ENCODE assay signal across 19 cellular contexts in genomic region chr5:137738947-137739346, GRCh38.
"Had no signal": no experiment of that assay in that cellular context is flagged by ENCODE, and none has a peak within 500 bp of the region (broad histone marks: within the 10 kb centered on the region; RNA-seq: fewer than 3 reads in every experiment).

No MANE protein-coding gene starts in this region.

- H3K27ac ChIP-seq: pancreas, psoas muscle, uterus had no signal

- H3K4me3 Mint-ChIP-seq: activated T-helper 1 cell treated with anti-CD3 and anti-CD28 coated beads, Interleukin-12 subunit alpha, Interleukin-12 subunit beta, Interleukin-2, Interleukin-4 antibody, amounts not matched to agents 30 ng/mL and 10 ng/mL and 1 ng/mL, durations not matched to agents 14 hours and 24 hours and 36 hours; brain; natural killer cell treated with Interleukin-12 subunit alpha and Interleukin-12 subunit beta and Interleukin-15 and Interleukin-18, amount 100 ng/mL, for 72 hours; T-helper 1 cell treated with Interleukin-12 subunit alpha and Interleukin-12 subunit beta and Interleukin-4 antibody, amounts not matched to agents 30 μg/mL and 1 μg/mL, for 36 hours had no signal

- DNase-seq: activated CD4-positive, alpha-beta T cell treated with anti-CD3 and anti-CD28 coated beads for 4 hours; activated CD4-positive, alpha-beta T cell treated with anti-CD3 and anti-CD28 coated beads, Interleukin-2, amount 50 U/mL, for 48 hours; activated CD4-positive, CD25-positive, alpha-beta regulatory T cell; activated gamma-delta T cell treated with Interleukin-2 at 50 U/mL for 16 hours; heart left ventricle; left ventricle myocardium superior; mammary epithelial cell; midbrain; pancreas; psoas muscle; stimulated activated CD4-positive, alpha-beta T cell treated with anti-CD3 and anti-CD28 coated beads, Interleukin-4, amount 100 ng/mL, for 4 hours; stimulated activated naive CD8-positive, alpha-beta T cell treated with anti-CD3 and anti-CD28 coated beads, Interleukin-15, Interleukin-2, amounts not matched to agents 100 U/mL and 50 U/mL, for 24 hours; trophoblast cell; uterus had no signal

- H3K27me3 Mint-ChIP-seq: brain had no signal

- H3K4me1 ChIP-seq: pancreas had no signal

- ATAC-seq: heart left ventricle; left ventricle myocardium superior; natural killer cell treated with Interleukin-12 subunit alpha and Interleukin-12 subunit beta and Interleukin-15 and Interleukin-18, amount 100 ng/mL, for 72 hours; pancreas; psoas muscle; stimulated activated naive CD8-positive, alpha-beta T cell treated with anti-CD3 and anti-CD28 coated beads, Interleukin-15, Interleukin-2, amounts not matched to agents 100 U/mL and 50 U/mL, for 24 hours had no signal

- H3K9me3 ChIP-seq: pancreas, psoas muscle, right atrium auricular region, uterus had no signal

- H3K36me3 Mint-ChIP-seq: brain; natural killer cell treated with Interleukin-12 subunit alpha and Interleukin-12 subunit beta and Interleukin-15 and Interleukin-18, amount 100 ng/mL, for 72 hours had no signal

- H3K36me3 ChIP-seq: heart left ventricle, pancreas, right atrium auricular region, uterus had no signal

- H3K27ac Mint-ChIP-seq: activated T-helper 1 cell treated with anti-CD3 and anti-CD28 coated beads, Interleukin-12 subunit alpha, Interleukin-12 subunit beta, Interleukin-2, Interleukin-4 antibody, amounts not matched to agents 30 ng/mL and 10 ng/mL and 1 ng/mL, durations not matched to agents 14 hours and 24 hours and 36 hours; brain; natural killer cell treated with Interleukin-12 subunit alpha and Interleukin-12 subunit beta and Interleukin-15 and Interleukin-18, amount 100 ng/mL, for 72 hours; T-helper 1 cell treated with Interleukin-12 subunit alpha and Interleukin-12 subunit beta and Interleukin-4 antibody, amounts not matched to agents 30 μg/mL and 1 μg/mL, for 36 hours had no signal

- H3K27me3 ChIP-seq: heart left ventricle, pancreas, right atrium auricular region, uterus had no signal

- H3K4me3 ChIP-seq: heart left ventricle, pancreas, psoas muscle, right atrium auricular region, uterus had no signal
